25 cellular contexts compared by ENCODE assay signal in genomic region chr16:11333696-11334095, GRCh38. TPM values are rescaled to one million over a fixed set of nuclear protein-coding genes. Genes with fewer than 3 reads are reported as not detected.
DNase-seq lines count a peak whose midpoint lies in the region; ATAC-seq and TF ChIP-seq lines count a peak whose summit lies in the region.
"Had no signal": no experiment of that assay in that cellular context is flagged by ENCODE, and none has a peak within 500 bp of the region (broad histone marks: within the 10 kb centered on the region; RNA-seq: fewer than 3 reads in every experiment).

No MANE protein-coding gene starts in this region.

- no peaks in the 10 kb centered on the region for H3K9me2 ChIP-seq in GM23248 (ENCODE audit: insufficient read depth)

- H3K4me3 ChIP-seq in GM23248, result no peak overlapping the region
- H3K4me3 ChIP-seq in RWPE2 (ENCODE audit: severe bottlenecking), result no peak overlapping the region
- H3K4me3 ChIP-seq: GM23338, left lung had no signal

- H3K27ac ChIP-seq in GM23248 (no peak overlapping the region), RWPE2 (ENCODE audit: poor library complexity, severe bottlenecking) (no peak overlapping the region), foreskin keratinocyte (no peak overlapping the region)
- H3K27ac ChIP-seq: left lung had no signal

- H4K20me1 ChIP-seq in GM23248 (ENCODE audit: insufficient read depth), result no peaks in the 10 kb centered on the region

- H3K79me2 ChIP-seq in GM23248 (ENCODE audit: insufficient read depth), result no peaks in the 10 kb centered on the region

- in situ Hi-C loops in GM23248 (cut with MboI), result no loop called here

- ATAC-seq in RWPE2 (ENCODE audit: low read depth) (peak; percentile 80), foreskin keratinocyte (peak; percentile 61), HG03025 (IDR thresholded peaks at IDR 0.05; ENCODE audit: low FRiP score, unreplicated experiment) (no peak), GM18907 (IDR thresholded peaks at IDR 0.05; ENCODE audit: unreplicated experiment) (no peak)
- ATAC-seq: GM23338, left lung had no signal

- H3K9me3 ChIP-seq in GM23248 (ENCODE audit: low read depth) (no peaks in the 10 kb centered on the region), RWPE2 (ENCODE audit: severe bottlenecking) (no peaks in the 10 kb centered on the region)
- H3K9me3 ChIP-seq: left lung had no signal

- H3K4me1 ChIP-seq in GM23248 (ENCODE audit: insufficient read depth), result peaks cover 9% of the 10 kb centered on the region
- H3K4me1 ChIP-seq in RWPE2 (ENCODE audit: insufficient read depth, poor library complexity, severe bottlenecking), result peaks cover 6% of the 10 kb centered on the region
- H3K4me1 ChIP-seq in foreskin keratinocyte, result peaks cover 4% of the 10 kb centered on the region

- DNase-seq in GM23248 (peak; percentile 46), RWPE2 (ENCODE audit: low spot score) (no peak), foreskin keratinocyte (peak in 1 of 2 donors; percentile 61), posterior vena cava (ENCODE audit: low spot score) (peak; percentile 11), DMS153 (lab: John Stamatoyannopoulos, UW) (no peak)
- DNase-seq: activated naive CD8-positive, alpha-beta T cell treated with anti-CD3 and anti-CD28 coated beads, Interleukin-2, amount 10 ng/mL, durations not matched to agents 7 days and 5 days; Calu3; erythroblast; GDM1; Kasumi-1; left lung; NCI-H1092 treated with DMSO at 0.1 percent for 48 hours; NCI-H2081 treated with DMSO at 0.1 percent for 48 hours; NCI-H510A treated with DMSO at 0.1 percent for 48 hours; occipital lobe; right cardiac atrium; SHP77 treated with DMSO at 0.1 percent for 48 hours had no signal

- H2AFZ ChIP-seq in GM23248, result no peak overlapping the region
- H2AFZ ChIP-seq: GM23338 had no signal

- H3F3A ChIP-seq in GM23248 (ENCODE audit: insufficient read depth), result peaks cover 4% of the 10 kb centered on the region; the same call in 1 of the 2 replicates

- H3K36me3 ChIP-seq in GM23248 (ENCODE audit: low read depth) (no peaks in the 10 kb centered on the region), RWPE2 (ENCODE audit: low read depth) (no peaks in the 10 kb centered on the region)
- H3K36me3 ChIP-seq: left lung had no signal

- TF ChIP-seq CTCF in RWPE2 (IDR thresholded peaks at IDR 0.05; ENCODE audit: poor library complexity, severe bottlenecking), result no peak
- TF ChIP-seq CTCF in foreskin keratinocyte (conservative IDR thresholded peaks at IDR 0.05), result no peak

- intact Hi-C loops in posterior vena cava (cut with DNase I), result no loop called here

- no peak overlapping the region for H3K9ac ChIP-seq in GM23248

- WGBS in GM23248 (ENCODE audit: low coverage in 1 of 2, low lambda C conversion rate in 2 of 2, missing lambda C conversion rate in 2 of 2), 2 experiments, result 58 to 64% methylated on average over 8 of the region's 8 CpGs

- no peaks in the 10 kb centered on the region for H3K27me3 ChIP-seq in GM23248 (replicated peaks; ENCODE audit: insufficient read depth)
- no peaks in the 10 kb centered on the region for H3K27me3 ChIP-seq in RWPE2 (ENCODE audit: insufficient read depth, poor library complexity, severe bottlenecking)
- no peaks in the 10 kb centered on the region for H3K27me3 ChIP-seq in foreskin keratinocyte
- H3K27me3 ChIP-seq: left lung had no signal

- H3K4me2 ChIP-seq in GM23248 (ENCODE audit: unreplicated experiment), result no peak overlapping the region
- H3K4me2 ChIP-seq: GM23338 had no signal

RNA-seq across cellular contexts. Expression of gene RMI2, which starts 11.6 kb away (rescaled TPM):
- total RNA-seq in GM23248 (2014; rRNA removed; shearing (Covaris generic)), result 8.5 and 20.6 TPM in 2 replicates
- polyA plus RNA-seq in GM23248 (2016; fragmentation: Nextera tagmentation; extraction: Ambion mirVana), result 11.9 and 12.8 TPM in 2 replicates
- 20.9 and 23.1 TPM in 2 replicates for total RNA-seq in foreskin keratinocyte
- polyA plus RNA-seq in foreskin keratinocyte, result 25.0 and 29.0 TPM in 2 replicates
- 1 to 10 TPM in 1 of 2 donors, under 1 TPM in 1; 0.67 to 1.4 TPM for total RNA-seq in posterior vena cava

RNA-seq across cellular contexts. Expression of gene PRM1, which starts 52.6 kb away (rescaled TPM):
- total RNA-seq in GM23248 (2014; rRNA removed; shearing (Covaris generic)), result not detected in 2 replicates
- not detected in 2 replicates for polyA plus RNA-seq in GM23248 (2016; fragmentation: Nextera tagmentation; extraction: Ambion mirVana)
- total RNA-seq in foreskin keratinocyte, result not detected in 2 replicates
- not detected in 2 replicates for polyA plus RNA-seq in foreskin keratinocyte
- not detected for total RNA-seq in posterior vena cava
- total RNA-seq: activated CD8-positive, alpha-beta memory T cell treated with anti-CD3 and anti-CD28 coated beads for 36 hours; activated naive CD8-positive, alpha-beta T cell treated with anti-CD3 and anti-CD28 coated beads, Interleukin-2, amount 10 ng/mL, durations not matched to agents 7 days and 5 days; activated T-helper 1 cell treated with anti-CD3 and anti-CD28 coated beads, Interleukin-12 subunit alpha, Interleukin-12 subunit beta, Interleukin-2, Interleukin-4 antibody, amounts not matched to agents 30 ng/mL and 10 ng/mL and 1 ng/mL, durations not matched to agents 14 hours and 24 hours and 36 hours; Calu3; dermis microvascular lymphatic vessel endothelial cell; GM23338; HT-29; left lung; mucosa of gallbladder; occipital lobe; right cardiac atrium had no signal
- polyA plus RNA-seq: right cardiac atrium had no signal

RNA-seq across cellular contexts. Expression of gene PRM2, which starts 57.4 kb away (rescaled TPM):
- not detected in 2 replicates for total RNA-seq in GM23248 (2014; rRNA removed; shearing (Covaris generic))
- polyA plus RNA-seq in GM23248 (2016; fragmentation: Nextera tagmentation; extraction: Ambion mirVana) (not detected in 2 replicates), foreskin keratinocyte (not detected in 2 replicates)
- total RNA-seq in foreskin keratinocyte (not detected in 2 replicates), posterior vena cava (not detected)
- total RNA-seq: activated CD8-positive, alpha-beta memory T cell treated with anti-CD3 and anti-CD28 coated beads for 36 hours; activated naive CD8-positive, alpha-beta T cell treated with anti-CD3 and anti-CD28 coated beads, Interleukin-2, amount 10 ng/mL, durations not matched to agents 7 days and 5 days; activated T-helper 1 cell treated with anti-CD3 and anti-CD28 coated beads, Interleukin-12 subunit alpha, Interleukin-12 subunit beta, Interleukin-2, Interleukin-4 antibody, amounts not matched to agents 30 ng/mL and 10 ng/mL and 1 ng/mL, durations not matched to agents 14 hours and 24 hours and 36 hours; Calu3; dermis microvascular lymphatic vessel endothelial cell; GM23338; HT-29; left lung; mucosa of gallbladder; occipital lobe; right cardiac atrium had no signal
- polyA plus RNA-seq: GM23338, right cardiac atrium had no signal

Comparison
In these comparisons a context has a peak if more than half of its experiments do, and no peak if none do; other contexts are left out.
1. DNase-seq: peak in GM23248 (single experiment) and posterior vena cava (single experiment); none in RWPE2 (single experiment) and DMS153 (single experiment).
2. ATAC-seq: peak in RWPE2 (single experiment) and foreskin keratinocyte (single experiment); none in HG03025 (single experiment) and GM18907 (single experiment).